8 cellular contexts compared by ENCODE assay signal in genomic region chr16:12646490-12647274, GRCh38.
A peak's percentile ranks its signal among the peaks of the same experiment; 100 is the strongest.
DNase-seq lines count a peak whose midpoint lies in the region; ATAC-seq and TF ChIP-seq lines count a peak whose summit lies in the region.

No MANE protein-coding gene starts in this region.

- 57% methylated on average over 9 of the region's 10 CpGs for WGBS in mammary epithelial cell (ENCODE audit: low coverage, missing lambda C conversion rate)

- H3K27ac Mint-ChIP-seq in activated CD4-positive, alpha-beta T cell treated with anti-CD3 and anti-CD28 coated beads for 36 hours = peak overlapping the region; percentile 92
- H3K27ac Mint-ChIP-seq in activated CD4-positive, alpha-beta T cell treated with anti-CD3 and anti-CD28 coated beads, Interleukin-2, amount 10 ng/mL, durations not matched to agents 24 days and 14 days = peak overlapping the region; percentile 98

- H3K9me3 Mint-ChIP-seq in activated CD4-positive, alpha-beta T cell treated with anti-CD3 and anti-CD28 coated beads for 36 hours (ENCODE audit: low read depth) = peaks cover 6% of the 10 kb centered on the region
- peaks cover 14% of the 10 kb centered on the region for H3K9me3 Mint-ChIP-seq in activated CD4-positive, alpha-beta T cell treated with anti-CD3 and anti-CD28 coated beads, Interleukin-2, amount 10 ng/mL, durations not matched to agents 24 days and 14 days

- H3K27me3 ChIP-seq in mammary epithelial cell (ENCODE audit: insufficient read depth, low read length) = no peaks in the 10 kb centered on the region

- no peak overlapping the region for H3K9ac ChIP-seq in mammary epithelial cell (ENCODE audit: insufficient read depth, low read length)

- no peaks in the 10 kb centered on the region for H3K36me3 ChIP-seq in mammary epithelial cell (ENCODE audit: insufficient read depth, low read length)

- H4K20me1 ChIP-seq in mammary epithelial cell (ENCODE audit: insufficient read depth, low read length) = no peaks in the 10 kb centered on the region

- ATAC-seq in activated CD4-positive, alpha-beta T cell treated with anti-CD3 and anti-CD28 coated beads for 36 hours = peak; percentile 79
- ATAC-seq in stimulated activated naive CD8-positive, alpha-beta T cell treated with anti-CD3 and anti-CD28 coated beads, Interleukin-15, Interleukin-2, amounts not matched to agents 100 U/mL and 50 U/mL, for 24 hours = peak; percentile 86

- in situ Hi-C loops in mammary epithelial cell (cut with MboI; ENCODE audit: low sequenced_read_pairs in 2 of 2) = no loop called here

- POLR2A ChIA-PET in activated CD4-positive, alpha-beta T cell treated with anti-CD3 and anti-CD28 coated beads for 36 hours (lab: Charles Lee) = interaction anchor here (1.5 kb wide), 1 partner anchor 33 kb away, joined by 9 read pairs; no protein-coding TSS in a partner anchor

- H2AFZ ChIP-seq in mammary epithelial cell (ENCODE audit: low read depth, low read length) = no peak overlapping the region

- DNase-seq in activated CD4-positive, alpha-beta T cell treated with anti-CD3 and anti-CD28 coated beads for 36 hours = peak; percentile 56
- DNase-seq in activated CD4-positive, alpha-beta T cell treated with anti-CD3 and anti-CD28 coated beads, Interleukin-2, amount 50 U/mL, for 1 hour = no peak
- DNase-seq in activated CD4-positive, alpha-beta T cell treated with anti-CD3 and anti-CD28 coated beads, Interleukin-2, amount 10 ng/mL, durations not matched to agents 24 days and 14 days = peak; percentile 82
- DNase-seq in hippocampal formation (lab: John Stamatoyannopoulos, UW) (peak; percentile 15 to 48), NCI-H748 treated with DMSO at 0.1 percent for 48 hours (lab: John Stamatoyannopoulos, UW) (no peak), mammary epithelial cell (no peak), HK-2 (ENCODE audit: unreplicated experiment) (no peak)
- DNase-seq in stimulated activated naive CD8-positive, alpha-beta T cell treated with anti-CD3 and anti-CD28 coated beads, Interleukin-15, Interleukin-2, amounts not matched to agents 100 U/mL and 50 U/mL, for 24 hours = peak; percentile 51

- no peaks in the 10 kb centered on the region for H3K36me3 Mint-ChIP-seq in activated CD4-positive, alpha-beta T cell treated with anti-CD3 and anti-CD28 coated beads for 36 hours (ENCODE audit: low read depth)
- H3K36me3 Mint-ChIP-seq in activated CD4-positive, alpha-beta T cell treated with anti-CD3 and anti-CD28 coated beads, Interleukin-2, amount 10 ng/mL, durations not matched to agents 24 days and 14 days (ENCODE audit: low read depth) = no peaks in the 10 kb centered on the region

- CTCF ChIA-PET in activated CD4-positive, alpha-beta T cell treated with anti-CD3 and anti-CD28 coated beads for 36 hours (lab: Charles Lee) = interaction anchor here (0.6 to 1.2 kb wide), 2 partner anchors 111 to 114 kb away, joined by 3 read pairs; no protein-coding TSS in a partner anchor
- CTCF ChIA-PET in mammary epithelial cell (lab: Charles Lee; ENCODE audit: low non-redundant PET) = no interaction called here

- peaks cover 4% of the 10 kb centered on the region for H3K27me3 Mint-ChIP-seq in activated CD4-positive, alpha-beta T cell treated with anti-CD3 and anti-CD28 coated beads for 36 hours
- H3K27me3 Mint-ChIP-seq in activated CD4-positive, alpha-beta T cell treated with anti-CD3 and anti-CD28 coated beads, Interleukin-2, amount 10 ng/mL, durations not matched to agents 24 days and 14 days = peaks cover 5% of the 10 kb centered on the region

- H3K4me3 Mint-ChIP-seq in activated CD4-positive, alpha-beta T cell treated with anti-CD3 and anti-CD28 coated beads for 36 hours = peak overlapping the region; percentile 37
- peak overlapping the region; percentile 71 for H3K4me3 Mint-ChIP-seq in activated CD4-positive, alpha-beta T cell treated with anti-CD3 and anti-CD28 coated beads, Interleukin-2, amount 10 ng/mL, durations not matched to agents 24 days and 14 days

- no peaks in the 10 kb centered on the region for H3K4me1 ChIP-seq in mammary epithelial cell (ENCODE audit: insufficient read depth, low read length)

- H3K4me1 Mint-ChIP-seq in activated CD4-positive, alpha-beta T cell treated with anti-CD3 and anti-CD28 coated beads for 36 hours = peaks cover 22% of the 10 kb centered on the region
- peaks cover 22% of the 10 kb centered on the region for H3K4me1 Mint-ChIP-seq in activated CD4-positive, alpha-beta T cell treated with anti-CD3 and anti-CD28 coated beads, Interleukin-2, amount 10 ng/mL, durations not matched to agents 24 days and 14 days

- intact Hi-C loops in activated CD4-positive, alpha-beta T cell treated with anti-CD3 and anti-CD28 coated beads for 36 hours (cut with DNase I, micrococcal nuclease) = loop anchor here (1.0 to 5.0 kb wide), 6 partner anchors 33 to 157 kb away; partner anchors contain the start of gene CPPED1 (in 1 of the 2)
- intact Hi-C loops in activated CD4-positive, alpha-beta T cell treated with anti-CD3 and anti-CD28 coated beads, Interleukin-2, amount 10 ng/mL, durations not matched to agents 24 days and 14 days (cut with micrococcal nuclease) = loop anchor here (1.0 to 2.0 kb wide), 4 partner anchors 34 to 157 kb away; partner anchors contain the start of gene CPPED1
- intact Hi-C loops in mammary epithelial cell (cut with micrococcal nuclease) = no loop called here

- TF ChIP-seq CTCF in mammary epithelial cell (conservative IDR thresholded peaks at IDR 0.05 in 1 of 2, IDR thresholded peaks at IDR 0.05 in 1 of 2; ENCODE audit: extremely low read depth in 1 of 2, insufficient read depth in 1 of 2, low read depth in 1 of 2, low read length in 2 of 2) = no peak

- peaks cover 13% of the 10 kb centered on the region for H3K9me3 ChIP-seq in mammary epithelial cell (replicated peaks; ENCODE audit: insufficient read depth, low read length)

- H3K27ac ChIP-seq in mammary epithelial cell (ENCODE audit: insufficient read depth, low read depth, low read length) = no peak overlapping the region

- no peaks in the 10 kb centered on the region for H3K79me2 ChIP-seq in mammary epithelial cell (ENCODE audit: insufficient read depth, low read length)

- no peak overlapping the region for H3K4me3 ChIP-seq in mammary epithelial cell (replicated peaks in 1 of 3; ENCODE audit: insufficient read depth in 1 of 3, low read depth in 2 of 3, low read length in 3 of 3)

- H3K4me2 ChIP-seq in mammary epithelial cell (ENCODE audit: insufficient read depth, low read depth, low read length) = no peak overlapping the region

- dilution Hi-C loops in mammary epithelial cell (cut with HindIII; ENCODE audit: low sequenced_read_pairs) = no loop called here

- BruUV-seq in mammary epithelial cell (replicated peaks; lab: Mats Ljungman, UMichigan) = no TSS peak

Comparison
In these comparisons a context has a peak if more than half of its experiments do, and no peak if none do; other contexts are left out.
1. DNase-seq: peak in activated CD4-positive, alpha-beta T cell treated with anti-CD3 and anti-CD28 coated beads for 36 hours (single experiment), activated CD4-positive, alpha-beta T cell treated with anti-CD3 and anti-CD28 coated beads, Interleukin-2, amount 10 ng/mL, durations not matched to agents 24 days and 14 days (single experiment), hippocampal formation (2 of 2) and stimulated activated naive CD8-positive, alpha-beta T cell treated with anti-CD3 and anti-CD28 coated beads, Interleukin-15, Interleukin-2, amounts not matched to agents 100 U/mL and 50 U/mL, for 24 hours (single experiment); none in activated CD4-positive, alpha-beta T cell treated with anti-CD3 and anti-CD28 coated beads, Interleukin-2, amount 50 U/mL, for 1 hour (single experiment), NCI-H748 treated with DMSO at 0.1 percent for 48 hours (single experiment), mammary epithelial cell (single experiment) and HK-2 (single experiment).